Comparison of ENCODE assay signal across 26 cellular contexts in the genomic region with DNA sequence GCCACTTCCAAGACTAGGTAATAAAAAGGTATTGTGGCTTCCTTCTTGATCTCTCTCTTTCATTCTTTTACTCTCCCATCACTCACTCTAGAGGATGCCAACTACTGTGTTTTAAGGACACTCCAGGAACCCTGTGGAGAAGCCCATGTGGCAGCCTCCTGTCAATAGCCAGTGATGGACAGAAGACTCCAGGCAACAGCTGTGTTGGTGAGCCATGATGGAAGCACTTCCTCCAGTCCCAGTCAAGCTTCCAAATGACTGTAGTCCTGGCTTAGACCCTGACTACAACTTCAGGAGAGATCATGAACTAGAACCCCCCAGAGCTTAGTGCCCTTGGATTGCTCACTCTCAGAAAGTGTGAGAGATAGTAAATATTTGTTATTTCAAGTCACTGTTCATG.
"Had no signal": no experiment of that assay in that cellular context is flagged by ENCODE, and none has a peak within 500 bp of the region (broad histone marks: within the 10 kb centered on the region; RNA-seq: fewer than 3 reads in every experiment).

No MANE protein-coding gene starts in this region.

- DNase-seq: activated CD4-positive, alpha-beta T cell treated with anti-CD3 and anti-CD28 coated beads, Interleukin-2, amount 10 ng/mL, durations not matched to agents 7 days and 5 days; activated CD4-positive, CD25-positive, alpha-beta regulatory T cell treated with anti-CD3 and anti-CD28 coated beads, Interleukin-2, amount 50 U/mL, for 72 hours; activated CD8-positive, alpha-beta memory T cell treated with anti-CD3 and anti-CD28 coated beads, Interleukin-2, amount 10 ng/mL, durations not matched to agents 7 days and 5 days; activated CD8-positive, alpha-beta T cell treated with anti-CD3 and anti-CD28 coated beads for 36 hours; activated gamma-delta T cell; aorta; dermis blood vessel endothelial cell; effector CD8-positive, alpha-beta T cell; foreskin keratinocyte; kidney glomerular epithelial cell; left lung; nephron progenitor cell; nucleus accumbens; sigmoid colon; stimulated activated CD4-positive, alpha-beta T cell treated with anti-CD3 and anti-CD28 coated beads, Interleukin-2, amount 100 ng/mL, for 48 hours; stimulated activated CD8-positive, alpha-beta memory T cell treated with anti-CD3 and anti-CD28 coated beads, Interleukin-4, amount 100 ng/mL, for 48 hours; stimulated activated naive CD4-positive, alpha-beta T cell; testis; trophoblast cell; uterus had no signal

- H3K4me3 Mint-ChIP-seq: activated CD4-positive, alpha-beta T cell treated with anti-CD3 and anti-CD28 coated beads, Interleukin-2, amount 10 ng/mL, durations not matched to agents 7 days and 5 days; activated CD8-positive, alpha-beta memory T cell treated with anti-CD3 and anti-CD28 coated beads, Interleukin-2, amount 10 ng/mL, durations not matched to agents 7 days and 5 days; activated CD8-positive, alpha-beta T cell treated with anti-CD3 and anti-CD28 coated beads for 36 hours; activated T-helper 1 cell treated with anti-CD3 and anti-CD28 coated beads, Interleukin-12 subunit alpha, Interleukin-12 subunit beta, Interleukin-2, Interleukin-4 antibody, amounts not matched to agents 30 ng/mL and 10 ng/mL and 1 ng/mL, durations not matched to agents 14 hours and 24 hours and 36 hours; brain; nephron progenitor cell; T-helper 2 cell treated with Interferon-gamma antibody and Interleukin-4, amounts not matched to agents 5 μg/mL and 100 μg/mL, for 36 hours had no signal

- H3K4me1 Mint-ChIP-seq: nephron progenitor cell had no signal

- H3K36me3 Mint-ChIP-seq: brain had no signal

- H3K27me3 ChIP-seq: foreskin keratinocyte, left lung, sigmoid colon, testis, uterus had no signal

- H3K27ac ChIP-seq: foreskin keratinocyte, left lung, sigmoid colon, testis, uterus, VCaP had no signal

- H3K9me3 ChIP-seq: left lung, sigmoid colon, testis, uterus had no signal

- H3K27me3 Mint-ChIP-seq: activated CD4-positive, alpha-beta T cell treated with anti-CD3 and anti-CD28 coated beads, Interleukin-2, amount 10 ng/mL, durations not matched to agents 7 days and 5 days; activated CD8-positive, alpha-beta memory T cell treated with anti-CD3 and anti-CD28 coated beads, Interleukin-2, amount 10 ng/mL, durations not matched to agents 7 days and 5 days; activated CD8-positive, alpha-beta T cell treated with anti-CD3 and anti-CD28 coated beads for 36 hours; brain had no signal

- H3K9me3 Mint-ChIP-seq: nephron progenitor cell had no signal

- H3K27ac Mint-ChIP-seq: activated CD4-positive, alpha-beta T cell treated with anti-CD3 and anti-CD28 coated beads, Interleukin-2, amount 10 ng/mL, durations not matched to agents 7 days and 5 days; activated CD8-positive, alpha-beta memory T cell treated with anti-CD3 and anti-CD28 coated beads, Interleukin-2, amount 10 ng/mL, durations not matched to agents 7 days and 5 days; activated naive CD4-positive, alpha-beta T cell treated with anti-CD3 and anti-CD28 coated beads, Interleukin-2, amount 50 U/mL, for 72 hours; activated T-helper 1 cell treated with anti-CD3 and anti-CD28 coated beads, Interleukin-12 subunit alpha, Interleukin-12 subunit beta, Interleukin-2, Interleukin-4 antibody, amounts not matched to agents 30 ng/mL and 10 ng/mL and 1 ng/mL, durations not matched to agents 14 hours and 24 hours and 36 hours; nephron progenitor cell; T-helper 2 cell treated with Interferon-gamma antibody and Interleukin-4, amounts not matched to agents 5 μg/mL and 100 μg/mL, for 36 hours had no signal

- H3K36me3 ChIP-seq: left lung, sigmoid colon, uterus had no signal

- ATAC-seq: activated CD8-positive, alpha-beta memory T cell treated with anti-CD3 and anti-CD28 coated beads, Interleukin-2, amount 10 ng/mL, durations not matched to agents 7 days and 5 days; activated CD8-positive, alpha-beta T cell treated with anti-CD3 and anti-CD28 coated beads for 36 hours; activated naive CD4-positive, alpha-beta T cell treated with anti-CD3 and anti-CD28 coated beads, Interleukin-2, amount 50 U/mL, for 72 hours; foreskin keratinocyte; left lung had no signal

- H3K4me1 ChIP-seq: foreskin keratinocyte, left lung, sigmoid colon, testis, uterus had no signal

- H3K4me3 ChIP-seq: left lung, lung, sigmoid colon, testis, uterus had no signal
